ENCODE assay signal across 9 cellular contexts in the genomic region with DNA sequence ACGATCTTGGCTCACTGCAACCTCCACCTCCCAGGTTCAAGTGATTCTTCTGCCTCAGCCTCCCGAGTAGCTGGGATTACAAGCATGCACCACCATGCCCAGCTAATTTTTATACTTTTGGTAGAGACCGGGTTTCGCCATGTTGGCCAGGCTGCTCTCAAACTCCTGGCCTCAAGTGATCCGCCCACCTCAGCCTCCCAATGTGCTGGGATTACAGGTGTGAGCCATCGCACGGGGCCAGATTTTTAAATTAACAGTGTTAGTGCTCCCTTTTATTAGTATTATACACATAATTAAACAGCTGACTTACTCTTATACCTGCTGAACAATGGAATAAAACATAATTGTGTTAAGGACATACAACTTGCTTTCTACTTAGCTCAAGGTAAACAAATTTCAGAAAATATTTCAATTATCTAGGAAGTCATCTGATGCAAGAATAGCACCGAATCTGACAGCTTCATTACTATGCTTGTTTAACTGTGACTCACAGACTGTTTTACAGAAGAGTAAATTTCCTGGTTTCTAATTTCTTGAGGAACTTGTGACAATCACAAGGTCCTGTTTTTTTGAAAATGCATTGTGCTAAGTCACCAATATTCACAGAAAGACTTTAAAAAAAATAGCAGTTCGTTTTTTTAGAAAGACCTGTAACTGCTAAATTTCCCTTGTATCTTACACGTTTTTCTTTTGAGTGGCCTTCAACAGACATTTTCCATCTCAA. TPM values are rescaled to one million over a fixed set of nuclear protein-coding genes. Genes with fewer than 3 reads are reported as not detected.
DNase-seq lines count a peak whose midpoint lies in the region; ATAC-seq and TF ChIP-seq lines count a peak whose summit lies in the region.
"Had no signal": no experiment of that assay in that cellular context is flagged by ENCODE, and none has a peak within 500 bp of the region (broad histone marks: within the 10 kb centered on the region; RNA-seq: fewer than 3 reads in every experiment).

No MANE protein-coding gene starts in this region.

- H3K4me3 ChIP-seq in PC-3 (ENCODE audit: low read length): peak overlapping the region; percentile 46; the same call in 1 of the 2 replicates
- H3K4me3 ChIP-seq in esophagus (ENCODE audit: low read depth in 1 of 2, low read length in 2 of 2): no peak overlapping the region
- no peak overlapping the region for H3K4me3 ChIP-seq in parathyroid adenoma (ENCODE audit: low read depth, low read length)

- intact Hi-C loops in PC-3 (cut with micrococcal nuclease): loop anchor here (1.0 kb wide), 2 partner anchors 34 to 63 kb away; no protein-coding TSS in a partner anchor

- no peaks in the 10 kb centered on the region for H3K27me3 ChIP-seq in PC-3 (ENCODE audit: low read length)
- H3K27me3 ChIP-seq in esophagus (ENCODE audit: control insufficient read depth in 1 of 2, insufficient read depth in 2 of 2, low read length in 2 of 2): no peaks in the 10 kb centered on the region
- no peaks in the 10 kb centered on the region for H3K27me3 ChIP-seq in parathyroid adenoma (ENCODE audit: control insufficient read depth, insufficient read depth, low read length)

- H3K79me2 ChIP-seq in PC-3 (ENCODE audit: low read length) (peaks cover 30% of the 10 kb centered on the region), parathyroid adenoma (peaks cover 7% of the 10 kb centered on the region)

- H3K36me3 ChIP-seq in PC-3 (ENCODE audit: low read depth, low read length) (no peaks in the 10 kb centered on the region), esophagus (ENCODE audit: control insufficient read depth in 2 of 2, insufficient read depth in 2 of 2, low read length in 1 of 2) (no peaks in the 10 kb centered on the region), parathyroid adenoma (ENCODE audit: control insufficient read depth, insufficient read depth, low read length) (no peaks in the 10 kb centered on the region)

- ATAC-seq in PC-3 (peak; percentile 79), GM19467 (IDR thresholded peaks at IDR 0.05; ENCODE audit: unreplicated experiment) (no peak)

- H3K27ac ChIP-seq in PC-3 (ENCODE audit: low read length) (peak overlapping the region; percentile 95), esophagus (ENCODE audit: low read depth in 2 of 2, low read length in 1 of 2) (peak overlapping the region; percentile 30 to 57), parathyroid adenoma (peak overlapping the region; percentile 34)

- POLR2A ChIA-PET in PC-3 (lab: Charles Lee; ENCODE audit: unreplicated experiment): interaction anchor here (0.5 to 1.2 kb wide), 9 partner anchors 9 to 627 kb away, joined by 3 to 21 read pairs (median 4); a partner anchor contains a TSS

- no peaks in the 10 kb centered on the region for H3K9me2 ChIP-seq in PC-3 (replicated peaks; ENCODE audit: low read length)

- peak; percentile 29 for DNase-seq in Daoy (ENCODE audit: low read depth)
- DNase-seq in PC-3: peak; percentile 83
- no peak for DNase-seq in NCI-H128 (lab: John Stamatoyannopoulos, UW; ENCODE audit: unreplicated experiment)
- no peak for DNase-seq in NCI-H748 (lab: John Stamatoyannopoulos, UW; ENCODE audit: unreplicated experiment)
- DNase-seq in NCI-H748 treated with DMSO at 0.1 percent for 48 hours (lab: John Stamatoyannopoulos, UW): no peak
- DNase-seq: NCI-H510A had no signal

- TF ChIP-seq CTCF in PC-3 (conservative IDR thresholded peaks at IDR 0.05; ENCODE audit: low read depth, low read length) (no peak), parathyroid adenoma (IDR thresholded peaks at IDR 0.05) (no peak)

- H3K9ac ChIP-seq in PC-3 (ENCODE audit: low read length): peak overlapping the region; percentile 80
- no peak overlapping the region for H3K9ac ChIP-seq in parathyroid adenoma

- peak overlapping the region; percentile 78 for H3K4me2 ChIP-seq in PC-3 (ENCODE audit: low read length)
- H3K4me2 ChIP-seq in parathyroid adenoma (ENCODE audit: low read length): peak overlapping the region; percentile 50

- H3F3A ChIP-seq in PC-3 (ENCODE audit: low read length, unreplicated experiment): no peaks in the 10 kb centered on the region

- H3K4me1 ChIP-seq in PC-3 (ENCODE audit: insufficient read depth, low read length) (peaks cover 47% of the 10 kb centered on the region), esophagus (ENCODE audit: control insufficient read depth in 2 of 2, insufficient read depth in 2 of 2, low read length in 1 of 2) (peaks cover 0 to 3% of the 10 kb centered on the region in 2 donors), parathyroid adenoma (peaks cover 15% of the 10 kb centered on the region)

- BruUV-seq in PC-3 (replicated peaks; lab: Mats Ljungman, UMichigan): TSS peak; percentile 58

- CTCF ChIA-PET in PC-3 (lab: Charles Lee): interaction anchor here (0.5 to 1.1 kb wide), 4 partner anchors 28 to 284 kb away, joined by 3 to 6 read pairs (median 3); no protein-coding TSS in a partner anchor

- 68% methylated on average over 10 of the region's 10 CpGs for WGBS in esophagus, 2 donors

- H2AFZ ChIP-seq in PC-3 (ENCODE audit: low read length) (no peak overlapping the region), parathyroid adenoma (no peak overlapping the region)

- H3K9me3 ChIP-seq in PC-3 (ENCODE audit: low read length) (no peaks in the 10 kb centered on the region), esophagus (ENCODE audit: control insufficient read depth in 2 of 2, insufficient read depth in 1 of 2, low read depth in 1 of 2, low read length in 1 of 2) (no peaks in the 10 kb centered on the region), parathyroid adenoma (ENCODE audit: control insufficient read depth, low read length) (no peaks in the 10 kb centered on the region)

- no peaks in the 10 kb centered on the region for H4K20me1 ChIP-seq in PC-3 (ENCODE audit: low read length)

RNA-seq across cellular contexts. Expression of a gene that starts 51.2 kb away (rescaled TPM):
- 16.6 and 20.2 TPM in 2 replicates for total RNA-seq in Daoy (2014; rRNA removed; shearing (Covaris generic))
- 29.9 and 32.4 TPM in 2 replicates for total RNA-seq in PC-3 (2014; rRNA removed)
- polyA plus RNA-seq in esophagus: 1 to 10 TPM; 4.7 to 5.0 TPM

Comparison
In these comparisons a context has a peak if more than half of its experiments do, and no peak if none do; other contexts are left out.
1. DNase-seq: peak in Daoy (single experiment) and PC-3 (single experiment); none in NCI-H128 (single experiment), NCI-H748 (single experiment) and NCI-H748 treated with DMSO at 0.1 percent for 48 hours (single experiment).
2. H3K27ac ChIP-seq: peak in every context shown above with its lines; median percentile 95 in PC-3; 44 in esophagus; 34 in parathyroid adenoma.